21 cellular contexts compared by ENCODE assay signal in the genomic region with DNA sequence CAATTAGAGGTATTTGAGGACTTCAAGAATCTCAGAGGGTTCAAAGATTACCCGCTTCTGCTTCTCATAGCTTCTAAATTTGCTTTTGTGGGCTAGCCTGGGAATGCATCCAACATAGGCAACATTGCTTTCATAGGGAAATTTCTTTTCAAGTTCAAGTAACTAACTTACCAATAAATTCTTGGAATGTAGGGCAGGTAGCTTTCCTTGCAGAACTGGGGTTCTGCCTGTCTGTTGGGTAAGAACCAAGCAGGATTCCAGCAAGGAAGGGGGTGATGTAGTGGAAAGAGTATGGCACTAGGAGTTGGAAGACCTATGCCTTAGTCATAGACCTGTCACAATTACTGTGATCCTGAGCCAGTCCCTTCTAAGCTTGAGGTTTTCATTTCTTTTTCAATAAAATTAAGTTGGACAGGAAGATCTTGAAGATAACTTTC.
DNase-seq lines count a peak whose midpoint lies in the region; FAIRE-seq and TF ChIP-seq lines count a peak whose summit lies in the region.
"Had no signal": no experiment of that assay in that cellular context is flagged by ENCODE, and none has a peak within 500 bp of the region (broad histone marks: within the 10 kb centered on the region; RNA-seq: fewer than 3 reads in every experiment).

No MANE protein-coding gene starts in this region.

- no peaks in the 10 kb centered on the region for H3K36me3 Mint-ChIP-seq in HFFc6 (ENCODE audit: low read depth)
- no peaks in the 10 kb centered on the region for H3K36me3 Mint-ChIP-seq in astrocyte (ENCODE audit: low read depth, unreplicated experiment)
- H3K36me3 Mint-ChIP-seq in neural crest cell (ENCODE audit: low read depth): no peaks in the 10 kb centered on the region
- H3K36me3 Mint-ChIP-seq: activated naive CD4-positive, alpha-beta T cell treated with anti-CD3 and anti-CD28 coated beads, Interleukin-2, amount 50 U/mL, for 24 hours; CD8-positive, alpha-beta memory T cell had no signal

- no peak for FAIRE-seq in astrocyte (lab: Jason Lieb, UNC)
- FAIRE-seq: colon had no signal

- peaks cover 14% of the 10 kb centered on the region for H4K20me1 ChIP-seq in astrocyte (ENCODE audit: insufficient read depth, low read length)

- H3K9me3 ChIP-seq in astrocyte (ENCODE audit: insufficient read depth, low read depth, low read length): no peaks in the 10 kb centered on the region
- H3K9me3 ChIP-seq: lower lobe of right lung, sigmoid colon had no signal

- peak overlapping the region; percentile 47 for H3K27ac Mint-ChIP-seq in HFFc6
- H3K27ac Mint-ChIP-seq in astrocyte (ENCODE audit: unreplicated experiment): no peak overlapping the region
- no peak overlapping the region for H3K27ac Mint-ChIP-seq in neural crest cell (ENCODE audit: unreplicated experiment)
- H3K27ac Mint-ChIP-seq: activated naive CD4-positive, alpha-beta T cell treated with anti-CD3 and anti-CD28 coated beads, Interleukin-2, amount 50 U/mL, for 24 hours; activated T-cell treated with anti-CD3 and anti-CD28 coated beads, Interleukin-2, amount 50 U/mL, for 72 hours had no signal

- H3K36me3 ChIP-seq in astrocyte (ENCODE audit: insufficient read depth, low read length): no peaks in the 10 kb centered on the region
- H3K36me3 ChIP-seq: lower lobe of right lung, sigmoid colon had no signal

- peaks cover 2% of the 10 kb centered on the region for H3K27me3 Mint-ChIP-seq in HFFc6 (ENCODE audit: insufficient read depth)
- peaks cover 8% of the 10 kb centered on the region for H3K27me3 Mint-ChIP-seq in astrocyte (ENCODE audit: low read depth, unreplicated experiment)
- H3K27me3 Mint-ChIP-seq in neural crest cell (ENCODE audit: low read depth): peaks cover 2% of the 10 kb centered on the region
- H3K27me3 Mint-ChIP-seq: activated naive CD4-positive, alpha-beta T cell treated with anti-CD3 and anti-CD28 coated beads, Interleukin-2, amount 50 U/mL, for 24 hours had no signal

- H2AFZ ChIP-seq in astrocyte (ENCODE audit: low read depth, low read length): no peak overlapping the region

- no peak overlapping the region for H3K9ac ChIP-seq in astrocyte (ENCODE audit: low read length)
- H3K9ac ChIP-seq: KMS-11 had no signal

- H3K4me1 ChIP-seq in astrocyte (ENCODE audit: insufficient read depth, low read length): no peaks in the 10 kb centered on the region
- H3K4me1 ChIP-seq: lower lobe of right lung, sigmoid colon had no signal

- peaks cover 75% of the 10 kb centered on the region for H3K4me1 Mint-ChIP-seq in HFFc6 (ENCODE audit: low read depth)
- H3K4me1 Mint-ChIP-seq in astrocyte (ENCODE audit: low read depth, unreplicated experiment): peaks cover 2% of the 10 kb centered on the region
- peaks cover 46% of the 10 kb centered on the region for H3K4me1 Mint-ChIP-seq in neural crest cell
- H3K4me1 Mint-ChIP-seq: activated naive CD4-positive, alpha-beta T cell treated with anti-CD3 and anti-CD28 coated beads, Interleukin-2, amount 50 U/mL, for 24 hours; CD8-positive, alpha-beta memory T cell had no signal

- H3K27ac ChIP-seq in astrocyte (ENCODE audit: low read depth, low read length): no peak overlapping the region
- H3K27ac ChIP-seq: KMS-11, lower lobe of right lung, sigmoid colon, SK-N-MC had no signal

- no peaks in the 10 kb centered on the region for H3K9me3 Mint-ChIP-seq in HFFc6
- peaks cover 2% of the 10 kb centered on the region for H3K9me3 Mint-ChIP-seq in astrocyte (ENCODE audit: unreplicated experiment)
- H3K9me3 Mint-ChIP-seq in neural crest cell: no peaks in the 10 kb centered on the region
- H3K9me3 Mint-ChIP-seq: activated naive CD4-positive, alpha-beta T cell treated with anti-CD3 and anti-CD28 coated beads, Interleukin-2, amount 50 U/mL, for 24 hours; activated T-cell treated with anti-CD3 and anti-CD28 coated beads, Interleukin-2, amount 50 U/mL, for 72 hours; H9 had no signal

- H3K4me2 ChIP-seq in astrocyte (ENCODE audit: low read length): no peak overlapping the region
- H3K4me2 ChIP-seq: KMS-11 had no signal

- DNase-seq in AG08395 (ENCODE audit: low spot score): peak; percentile 31
- peak; percentile 42 for DNase-seq in HFFc6
- peak; percentile 82 for DNase-seq in astrocyte (ENCODE audit: low read depth)
- DNase-seq in neural crest cell (ENCODE audit: low read depth, low spot score): no peak
- DNase-seq in NCI-H1436 (lab: John Stamatoyannopoulos, UW): no peak
- no peak for DNase-seq in EL
- DNase-seq in activated T-cell treated with anti-CD3 and anti-CD28 coated beads, Interleukin-2, amount 50 U/mL, for 48 hours: no peak
- DNase-seq: activated CD4-positive, alpha-beta T cell treated with anti-CD3 and anti-CD28 coated beads for 1 hour; activated T-cell treated with anti-CD3 and anti-CD28 coated beads, Interleukin-2, amount 50 U/mL, for 72 hours; aorta; CD8-positive, alpha-beta memory T cell; lower lobe of right lung; NCI-H1105; NCI-H2081; NCI-H446; sigmoid colon had no signal

- H3K4me3 ChIP-seq in astrocyte (ENCODE audit: insufficient read depth, low read depth, low read length): no peak overlapping the region
- H3K4me3 ChIP-seq: lower lobe of right lung, sigmoid colon, SK-N-MC had no signal

- peak overlapping the region; percentile 20; the same call in 1 of the 2 replicates for H3K4me3 Mint-ChIP-seq in HFFc6
- no peak overlapping the region for H3K4me3 Mint-ChIP-seq in astrocyte (ENCODE audit: unreplicated experiment)
- peak overlapping the region; percentile 23 for H3K4me3 Mint-ChIP-seq in neural crest cell
- H3K4me3 Mint-ChIP-seq: activated naive CD4-positive, alpha-beta T cell treated with anti-CD3 and anti-CD28 coated beads, Interleukin-2, amount 50 U/mL, for 24 hours; activated T-cell treated with anti-CD3 and anti-CD28 coated beads, Interleukin-2, amount 50 U/mL, for 72 hours; H9 had no signal

- H3K79me2 ChIP-seq in astrocyte (ENCODE audit: insufficient read depth, low read length): no peaks in the 10 kb centered on the region

- TF ChIP-seq CTCF in HFFc6 (IDR thresholded peaks at IDR 0.05): no peak
- no peak for TF ChIP-seq CTCF in astrocyte (IDR thresholded peaks at IDR 0.05; ENCODE audit: insufficient read depth, low read depth, low read length)
- no peak for TF ChIP-seq CTCF in neural crest cell (conservative IDR thresholded peaks at IDR 0.05)

- no peaks in the 10 kb centered on the region for H3K27me3 ChIP-seq in astrocyte (ENCODE audit: insufficient read depth, low read length)
- H3K27me3 ChIP-seq: sigmoid colon had no signal

Comparison
In these comparisons a context has a peak if more than half of its experiments do, and no peak if none do; other contexts are left out.
1. DNase-seq: peak in AG08395 (single experiment), HFFc6 (single experiment) and astrocyte (single experiment); none in neural crest cell (single experiment), NCI-H1436 (single experiment), EL (single experiment) and activated T-cell treated with anti-CD3 and anti-CD28 coated beads, Interleukin-2, amount 50 U/mL, for 48 hours (0 of 2).